8 cellular contexts compared by ENCODE assay signal in genomic region chr5:321233-321725, GRCh38. TPM values are rescaled to one million over a fixed set of nuclear protein-coding genes. Genes with fewer than 3 reads are reported as not detected.
DNase-seq lines count a peak whose midpoint lies in the region; ATAC-seq and TF ChIP-seq lines count a peak whose summit lies in the region.

TSS of gene AHRR (plus strand) at chr5:321714. CDS start at chr5:343903, 22,189 bp downstream.

- DNase-seq in NCI-H2196 treated with DMSO at 0.1 percent for 48 hours (lab: John Stamatoyannopoulos, UW; ENCODE audit: unreplicated experiment) (peak; percentile 29), omental fat pad (ENCODE audit: low spot score) (no peak)
- peak; percentile 74 to 84 for DNase-seq in activated T-cell treated with anti-CD3 and anti-CD28 coated beads, Interleukin-2, amount 50 U/mL, for 72 hours

- peak within 1 kb of the TSS; percentile 58; the same call in 1 of the 2 replicates for H3K27ac ChIP-seq in ACC112 (ENCODE audit: low read depth, low read length)
- peak within 1 kb of the TSS in 1 of 4 donors; percentile 48 for H3K27ac ChIP-seq in gastroesophageal sphincter

- TF ChIP-seq POLR2A in gastroesophageal sphincter (IDR thresholded peaks at IDR 0.05), result no peak

- ATAC-seq in HG02763 (IDR thresholded peaks at IDR 0.05; ENCODE audit: unreplicated experiment), result peak; percentile 52
- peak; percentile 78 to 81 for ATAC-seq in activated T-cell treated with anti-CD3 and anti-CD28 coated beads, Interleukin-2, amount 50 U/mL, for 72 hours (replicated peaks in 1 of 2)
- peak; percentile 69 for ATAC-seq in gastroesophageal sphincter
- ATAC-seq in omental fat pad (ENCODE audit: low FRiP score), result peak; percentile 83
- ATAC-seq in HG03565 (IDR thresholded peaks at IDR 0.05; ENCODE audit: unreplicated experiment), result no peak

- peak within 1 kb of the TSS; percentile 97 for H3K4me3 ChIP-seq in ACC112 (ENCODE audit: low read depth, low read length)
- peak within 1 kb of the TSS; percentile 10 to 50 for H3K4me3 ChIP-seq in gastroesophageal sphincter

- no peaks in the 10 kb centered on the region for H3K9me3 ChIP-seq in gastroesophageal sphincter

- TF ChIP-seq CTCF in GM12872 (IDR thresholded peaks at IDR 0.05; ENCODE audit: insufficient read depth, low read depth, low read length) (peak; percentile 58; the same call in 1 of the 3 replicates), gastroesophageal sphincter (IDR thresholded peaks at IDR 0.05) (peak in 2 of 4 experiments; percentile 40 to 64), omental fat pad (IDR thresholded peaks at IDR 0.05) (no peak)

- H3K79me2 ChIP-seq in ACC112 (ENCODE audit: control insufficient read depth, insufficient read depth, low read length, unreplicated experiment), result peaks cover 28% of the 10 kb centered on the region

- 0% methylated on average over 3 of the region's 51 CpGs for WGBS in gastroesophageal sphincter (ENCODE audit: low coverage in 1 of 2), 2 donors

- H3K4me3 Mint-ChIP-seq in activated T-cell treated with anti-CD3 and anti-CD28 coated beads, Interleukin-2, amount 50 U/mL, for 72 hours, result peak within 1 kb of the TSS; percentile 87 to 90

- H3K27me3 Mint-ChIP-seq in activated T-cell treated with anti-CD3 and anti-CD28 coated beads, Interleukin-2, amount 50 U/mL, for 72 hours (ENCODE audit: low read depth), result peaks cover 11% of the 10 kb centered on the region

- H3K9me3 Mint-ChIP-seq in activated T-cell treated with anti-CD3 and anti-CD28 coated beads, Interleukin-2, amount 50 U/mL, for 72 hours, result peaks cover 2 to 3% of the 10 kb centered on the region in 2 donors

- peaks cover 26% of the 10 kb centered on the region for H3K4me1 ChIP-seq in ACC112 (ENCODE audit: control insufficient read depth, insufficient read depth, low read length, unreplicated experiment)
- H3K4me1 ChIP-seq in gastroesophageal sphincter, result peaks cover 0 to 27% (median 16%) of the 10 kb centered on the region in 3 donors

- TF ChIP-seq EP300 in gastroesophageal sphincter (IDR thresholded peaks at IDR 0.05), result no peak

- H2AFZ ChIP-seq in ACC112 (ENCODE audit: low read length, unreplicated experiment), result peak within 1 kb of the TSS; percentile 86

- 0 out of 2 replicates have a peak, but pooled peaks cover 3% of the 10 kb centered on the region for H3K36me3 ChIP-seq in ACC112 (ENCODE audit: insufficient read depth, low read length)
- H3K36me3 ChIP-seq in gastroesophageal sphincter, result peaks cover 0 to 14% of the 10 kb centered on the region in 2 donors

- peaks cover 6 to 12% of the 10 kb centered on the region in 2 donors for H3K36me3 Mint-ChIP-seq in activated T-cell treated with anti-CD3 and anti-CD28 coated beads, Interleukin-2, amount 50 U/mL, for 72 hours (ENCODE audit: insufficient read depth in 2 of 2)

- peak within 1 kb of the TSS; percentile 63 for H3K27ac Mint-ChIP-seq in activated T-cell treated with anti-CD3 and anti-CD28 coated beads, Interleukin-2, amount 50 U/mL, for 72 hours

- H3K4me1 Mint-ChIP-seq in activated T-cell treated with anti-CD3 and anti-CD28 coated beads, Interleukin-2, amount 50 U/mL, for 72 hours (ENCODE audit: low read depth), result peaks cover 19% of the 10 kb centered on the region

- H3K27me3 ChIP-seq in ACC112 (ENCODE audit: insufficient read depth, low read length), result peaks cover 21% of the 10 kb centered on the region
- H3K27me3 ChIP-seq in gastroesophageal sphincter, result peaks cover 81% of the 10 kb centered on the region

RNA-seq across cellular contexts. Expression of gene AHRR, which starts in this region (rescaled TPM):
- 10 to 100 TPM; 56.0 to 82.2 TPM for total RNA-seq in activated T-cell treated with anti-CD3 and anti-CD28 coated beads, Interleukin-2, amount 50 U/mL, for 72 hours
- 1 to 10 TPM in 1 of 4 donors, under 1 TPM in 3; 0.15 to 1.7 (median 0.45) TPM for total RNA-seq in gastroesophageal sphincter
- 1 to 10 TPM in 2 of 4 donors, under 1 TPM in 2; 0.25 to 2.2 (median 1.6) TPM for total RNA-seq in omental fat pad

Comparison
In these comparisons a context has a peak if more than half of its experiments do, and no peak if none do; other contexts are left out.
1. RNA of gene AHRR (total RNA-seq): 56.0 to 82.2 TPM in activated T-cell treated with anti-CD3 and anti-CD28 coated beads, Interleukin-2, amount 50 U/mL, for 72 hours; 0.25 to 2.2 TPM in omental fat pad and 0.15 to 1.7 TPM in gastroesophageal sphincter; every median in the first group is over 10 times any median in the second.